Comparison of ENCODE assay signal across 7 cellular contexts in the genomic region with DNA sequence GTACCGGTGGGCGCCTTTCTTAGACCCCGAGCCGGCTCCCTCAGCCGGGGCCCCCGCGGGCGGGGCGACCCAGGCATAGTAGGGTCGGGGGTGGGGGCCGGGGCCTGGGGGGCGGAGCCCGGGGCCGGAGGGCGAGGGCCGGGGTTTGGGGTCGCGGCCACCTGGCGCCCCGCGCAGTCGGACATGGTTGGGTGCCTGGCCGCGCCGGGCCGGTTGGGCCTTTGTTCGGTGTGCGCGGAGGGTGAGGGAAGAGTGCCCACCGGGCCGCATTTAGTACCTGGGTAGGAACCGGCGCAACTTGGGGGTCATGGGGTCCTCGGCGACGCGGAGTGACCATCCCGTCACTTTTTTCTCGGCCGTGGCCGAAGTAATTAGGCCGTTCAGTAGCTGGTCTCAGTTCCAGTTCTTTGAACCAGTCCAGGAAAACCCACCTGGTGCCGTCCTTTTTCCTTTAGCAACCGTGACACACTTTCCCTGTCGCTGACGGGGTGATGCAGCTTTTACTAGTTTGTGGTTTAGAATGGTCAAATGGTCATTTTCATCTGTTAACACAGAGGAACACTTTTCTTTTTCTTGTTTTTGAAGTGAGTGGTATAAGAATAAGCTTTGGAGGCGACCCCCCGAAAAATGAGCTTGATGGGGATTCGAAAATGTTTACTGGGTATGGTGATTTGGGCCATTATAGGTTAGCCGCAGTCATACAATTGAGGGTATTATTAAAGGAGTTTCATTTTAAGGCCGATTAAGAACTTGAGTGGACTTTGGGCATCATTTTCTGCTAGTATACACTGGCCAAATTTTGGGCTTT. TPM values are rescaled to one million over a fixed set of nuclear protein-coding genes. Genes with fewer than 3 reads are reported as not detected.
DNase-seq lines count a peak whose midpoint lies in the region; ATAC-seq lines count a peak whose summit lies in the region.

No MANE protein-coding gene starts in this region.

- no peak overlapping the region for H3K27ac ChIP-seq in right cardiac atrium (ENCODE audit: low read length)

- intact Hi-C loops in right cardiac atrium (cut with DNase I): no loop called here

- H3K27me3 ChIP-seq in right cardiac atrium (ENCODE audit: control insufficient read depth, insufficient read depth): no peaks in the 10 kb centered on the region

- peak; percentile 15 for DNase-seq in activated naive CD4-positive, alpha-beta T cell treated with anti-CD3 and anti-CD28 coated beads, Interleukin-2, amount 50 U/mL, for 16 hours
- DNase-seq in right cardiac atrium (peak in 1 of 3 donors; percentile 70), skeletal muscle cell (ENCODE audit: low read depth) (no peak), NCI-H1930 (lab: John Stamatoyannopoulos, UW) (no peak)

- ATAC-seq in GM18867 (IDR thresholded peaks at IDR 0.05; ENCODE audit: unreplicated experiment) (peak; percentile 1), HG03457 (IDR thresholded peaks at IDR 0.05; ENCODE audit: unreplicated experiment) (peak; percentile 2), right cardiac atrium (peak; percentile 1 to 10), GM18861 (IDR thresholded peaks at IDR 0.05; ENCODE audit: unreplicated experiment) (no peak)

- H3K4me3 ChIP-seq in right cardiac atrium (ENCODE audit: low read length) (peak overlapping the region; percentile 76), skeletal muscle cell (ENCODE audit: low read depth, low read length) (peak overlapping the region; percentile 87)

- under 1% methylated on average over 51 of the region's 51 CpGs for WGBS in right cardiac atrium

- H3K4me1 ChIP-seq in right cardiac atrium (ENCODE audit: control insufficient read depth, insufficient read depth, low read length): peaks cover 1% of the 10 kb centered on the region

- H3K9me3 ChIP-seq in right cardiac atrium (ENCODE audit: control insufficient read depth, low read length): no peaks in the 10 kb centered on the region

RNA-seq across cellular contexts. Expression of a gene that starts 0.6 kb away (rescaled TPM):
- total RNA-seq in right cardiac atrium: 1 to 10 TPM; 2.8 to 7.2 (median 4.2) TPM
- polyA plus RNA-seq in right cardiac atrium: 11.7 TPM

RNA-seq across cellular contexts. Expression of a gene that starts 6.8 kb away (rescaled TPM):
- 10 to 100 TPM; 16.2 to 20.6 (median 17.4) TPM for total RNA-seq in right cardiac atrium
- polyA plus RNA-seq in right cardiac atrium: 14.6 TPM
